ENCODE assay signal across 2 cellular contexts in the genomic region with DNA sequence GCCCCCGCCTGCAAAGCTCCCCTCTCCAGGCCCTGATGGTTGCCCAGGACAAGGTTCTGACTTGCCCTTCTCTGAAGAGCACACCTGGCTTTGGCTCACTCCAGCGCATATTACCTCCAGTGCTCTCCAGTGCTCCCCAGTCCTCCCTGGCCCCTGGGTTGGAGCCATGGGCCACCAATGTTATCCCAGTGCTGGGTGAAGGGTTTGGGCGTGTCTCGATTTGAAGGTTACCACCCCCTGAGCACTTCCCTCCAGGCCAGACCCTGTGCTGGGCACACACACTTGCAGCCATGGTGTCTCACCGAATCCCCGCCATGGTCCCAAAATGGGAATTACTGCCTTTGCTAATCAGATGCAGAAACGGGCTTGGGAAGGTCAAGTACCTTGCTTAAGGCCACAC.
TF ChIP-seq lines count a peak whose summit lies in the region.

No MANE protein-coding gene starts in this region.

TF ChIP-seq in IMR-90, 13 proteins besides CTCF, POLR2A, EP300 and RAD21:
- TF ChIP-seq MAFK (IDR thresholded peaks at IDR 0.05; ENCODE audit: low read depth, low read length) (no peak), NFE2L2 (IDR thresholded peaks at IDR 0.05; ENCODE audit: low read depth, low read length) (no peak), CEBPB (IDR thresholded peaks at IDR 0.05; ENCODE audit: low read depth, low read length) (no peak), RFX5 (IDR thresholded peaks at IDR 0.05; ENCODE audit: low read depth, low read length) (no peak), MXI1 (IDR thresholded peaks at IDR 0.05; ENCODE audit: borderline replicate concordance, low read depth, low read length) (no peak)

TF ChIP-seq in GM12878, 131 proteins besides CTCF, POLR2A, EP300 and RAD21:
- TF ChIP-seq, protein P1, sequence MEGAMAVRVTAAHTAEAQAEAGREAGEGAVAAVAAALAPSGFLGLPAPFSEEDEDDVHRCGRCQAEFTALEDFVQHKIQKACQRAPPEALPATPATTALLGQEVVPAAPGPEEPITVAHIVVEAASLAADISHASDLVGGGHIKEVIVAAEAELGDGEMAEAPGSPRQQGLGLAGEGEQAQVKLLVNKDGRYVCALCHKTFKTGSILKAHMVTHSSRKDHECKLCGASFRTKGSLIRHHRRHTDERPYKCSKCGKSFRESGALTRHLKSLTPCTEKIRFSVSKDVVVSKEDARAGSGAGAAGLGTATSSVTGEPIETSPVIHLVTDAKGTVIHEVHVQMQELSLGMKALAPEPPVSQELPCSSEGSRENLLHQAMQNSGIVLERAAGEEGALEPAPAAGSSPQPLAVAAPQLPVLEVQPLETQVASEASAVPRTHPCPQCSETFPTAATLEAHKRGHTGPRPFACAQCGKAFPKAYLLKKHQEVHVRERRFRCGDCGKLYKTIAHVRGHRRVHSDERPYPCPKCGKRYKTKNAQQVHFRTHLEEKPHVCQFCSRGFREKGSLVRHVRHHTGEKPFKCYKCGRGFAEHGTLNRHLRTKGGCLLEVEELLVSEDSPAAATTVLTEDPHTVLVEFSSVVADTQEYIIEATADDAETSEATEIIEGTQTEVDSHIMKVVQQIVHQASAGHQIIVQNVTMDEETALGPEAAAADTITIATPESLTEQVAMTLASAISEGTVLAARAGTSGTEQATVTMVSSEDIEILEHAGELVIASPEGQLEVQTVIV (IDR thresholded peaks at IDR 0.05; ENCODE audit: borderline replicate concordance, partially characterized antibody), result no peak
- no peak for TF ChIP-seq FOXM1 (IDR thresholded peaks at IDR 0.05; ENCODE audit: low read depth, low read length)
- no peak for TF ChIP-seq NR2C2 (IDR thresholded peaks at IDR 0.05; ENCODE audit: borderline replicate concordance, control insufficient read depth, insufficient read length, low read depth)
